ENCODE assay signal across 22 cellular contexts in the genomic region with DNA sequence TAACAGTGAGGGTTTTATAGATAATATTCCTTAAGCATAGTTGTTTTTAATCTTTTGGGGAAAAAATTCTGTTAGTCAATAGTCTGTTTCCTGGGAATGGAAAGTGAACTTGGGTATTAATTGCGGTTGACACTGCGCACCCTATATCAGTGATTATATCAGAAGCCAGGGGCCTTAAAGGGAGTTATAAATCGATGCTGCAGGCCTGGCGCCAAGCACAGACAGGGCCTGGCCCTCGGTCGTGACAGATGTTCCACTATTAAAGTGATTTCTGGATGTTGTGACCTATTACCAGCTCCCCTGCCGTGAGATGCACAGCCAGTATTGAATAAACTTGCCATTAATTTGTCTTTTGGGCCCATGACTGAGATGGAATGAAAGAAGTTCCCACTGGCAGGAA. TPM values are rescaled to one million over a fixed set of nuclear protein-coding genes. Genes with fewer than 3 reads are reported as not detected.
A peak's percentile ranks its signal among the peaks of the same experiment; 100 is the strongest.
DNase-seq lines count a peak whose midpoint lies in the region; ATAC-seq and TF ChIP-seq lines count a peak whose summit lies in the region.
"Had no signal": no experiment of that assay in that cellular context is flagged by ENCODE, and none has a peak within 500 bp of the region (broad histone marks: within the 10 kb centered on the region; RNA-seq: fewer than 3 reads in every experiment).

No MANE protein-coding gene starts in this region.

- peaks cover 21% of the 10 kb centered on the region for H3K4me1 ChIP-seq in GM23248 (ENCODE audit: insufficient read depth)

- peak overlapping the region; percentile 28 for H3K27ac Mint-ChIP-seq in mesothelial cell of epicardium
- H3K27ac Mint-ChIP-seq: CD4-positive, CD25-positive, alpha-beta regulatory T cell; GM23338 had no signal

- H3K4me3 ChIP-seq in AG10803 (ENCODE audit: low read length) = no peak overlapping the region
- H3K4me3 ChIP-seq in GM23248 = no peak overlapping the region; the same call in 1 of the 2 replicates
- H3K4me3 ChIP-seq: A549, GM23338, HAP-1, K562, MG63, PC-9 had no signal

- WGBS in GM23248 (ENCODE audit: low coverage in 1 of 2, low lambda C conversion rate in 2 of 2, missing lambda C conversion rate in 2 of 2), 2 experiments = 60 to 65% methylated on average over 7 of the region's 7 CpGs

- H3K36me3 ChIP-seq in GM23248 (ENCODE audit: low read depth) = no peaks in the 10 kb centered on the region
- H3K36me3 ChIP-seq: HAP-1, MG63 had no signal

- H3K9ac ChIP-seq in GM23248 = peak overlapping the region; percentile 24; the same call in 1 of the 2 replicates

- H3K27ac ChIP-seq in GM23248 = no peak overlapping the region
- H3K27ac ChIP-seq: A549, PC-9, RWPE1 had no signal

- DNase-seq in AG10803 (ENCODE audit: low read depth) (peak; percentile 12), GM23248 (no peak), NCI-H82 (lab: John Stamatoyannopoulos, UW) (peak; percentile 57), mesothelial cell of epicardium (ENCODE audit: low spot score in 2 of 2, unreplicated experiment in 2 of 2) (no peak), NCI-H2171 (lab: John Stamatoyannopoulos, UW) (no peak), T-helper 2 cell (no peak), NCI-H2227 (lab: John Stamatoyannopoulos, UW; ENCODE audit: unreplicated experiment) (no peak)
- DNase-seq: CD4-positive, CD25-positive, alpha-beta regulatory T cell; DND-41; MG63; NCI-H1417; NCI-H1694 treated with DMSO at 0.1 percent for 48 hours; NCI-H526 treated with DMSO at 0.1 percent for 48 hours; PC-9; SHP77 treated with DMSO at 0.1 percent for 48 hours; T-helper 1 cell had no signal

- no peak for ATAC-seq in GM19035 (IDR thresholded peaks at IDR 0.05; ENCODE audit: unreplicated experiment)
- ATAC-seq: A549, GM23338, K562 had no signal

- no peaks in the 10 kb centered on the region for H3K27me3 ChIP-seq in GM23248 (replicated peaks; ENCODE audit: insufficient read depth)
- H3K27me3 ChIP-seq: MG63 had no signal

- H3K9me3 Mint-ChIP-seq in mesothelial cell of epicardium = peaks cover 14% of the 10 kb centered on the region
- H3K9me3 Mint-ChIP-seq: GM23338 had no signal

- H3K4me1 Mint-ChIP-seq in mesothelial cell of epicardium = peaks cover 28% of the 10 kb centered on the region
- H3K4me1 Mint-ChIP-seq: CD4-positive, CD25-positive, alpha-beta regulatory T cell had no signal

- in situ Hi-C loops in GM23248 (cut with MboI) = no loop called here

- H2AFZ ChIP-seq in GM23248 = peak overlapping the region; percentile 34; the same call in 1 of the 2 replicates
- H2AFZ ChIP-seq: GM23338, PC-9 had no signal

- no peaks in the 10 kb centered on the region for H4K20me1 ChIP-seq in GM23248 (ENCODE audit: insufficient read depth)

- no peaks in the 10 kb centered on the region for H3K27me3 Mint-ChIP-seq in mesothelial cell of epicardium (ENCODE audit: low read depth)
- H3K27me3 Mint-ChIP-seq: CD4-positive, CD25-positive, alpha-beta regulatory T cell had no signal

- no peaks in the 10 kb centered on the region for H3K79me2 ChIP-seq in GM23248 (ENCODE audit: insufficient read depth)

- H3K9me2 ChIP-seq in GM23248 (ENCODE audit: insufficient read depth) = no peaks in the 10 kb centered on the region

- H3K4me3 Mint-ChIP-seq in mesothelial cell of epicardium = no peak overlapping the region
- H3K4me3 Mint-ChIP-seq: CD4-positive, CD25-positive, alpha-beta regulatory T cell; GM23338 had no signal

- H3K9me3 ChIP-seq in GM23248 (ENCODE audit: low read depth) = no peaks in the 10 kb centered on the region
- H3K9me3 ChIP-seq: A549, HAP-1, MG63 had no signal

- H3K4me2 ChIP-seq in GM23248 (ENCODE audit: unreplicated experiment) = peak overlapping the region; percentile 69
- H3K4me2 ChIP-seq: A549, GM23338, PC-9 had no signal

- peaks cover 9% of the 10 kb centered on the region; the same call in 1 of the 2 replicates for H3F3A ChIP-seq in GM23248 (ENCODE audit: insufficient read depth)

- no peaks in the 10 kb centered on the region for H3K36me3 Mint-ChIP-seq in mesothelial cell of epicardium
- H3K36me3 Mint-ChIP-seq: CD4-positive, CD25-positive, alpha-beta regulatory T cell had no signal

- TF ChIP-seq CTCF in AG10803 (conservative IDR thresholded peaks at IDR 0.05; ENCODE audit: low read length) (no peak), mesothelial cell of epicardium (IDR thresholded peaks at IDR 0.05; ENCODE audit: unreplicated experiment) (no peak)

RNA-seq across cellular contexts. Expression of a gene that starts 45.0 kb away (rescaled TPM):
- 98.4 and 146 TPM in 2 replicates for total RNA-seq in GM23248 (2014; rRNA removed; shearing (Covaris generic))
- 33.8 and 34.8 TPM in 2 replicates for polyA plus RNA-seq in GM23248 (2016; fragmentation: Nextera tagmentation; extraction: Ambion mirVana)
- 13.0 to 14.4 TPM (median 13.9 TPM) in 3 replicates for total RNA-seq in mesothelial cell of epicardium
- total RNA-seq: CD4-positive, CD25-positive, alpha-beta regulatory T cell had no signal
- polyA plus RNA-seq: CD4-positive, CD25-positive, alpha-beta regulatory T cell had no signal

Comparison
In these comparisons a context has a peak if more than half of its experiments do, and no peak if none do; other contexts are left out.
1. DNase-seq: peak in AG10803 (single experiment) and NCI-H82 (single experiment); none in GM23248 (single experiment), mesothelial cell of epicardium (0 of 2), NCI-H2171 (single experiment), T-helper 2 cell (0 of 5) and NCI-H2227 (single experiment).